In the genomic region with DNA sequence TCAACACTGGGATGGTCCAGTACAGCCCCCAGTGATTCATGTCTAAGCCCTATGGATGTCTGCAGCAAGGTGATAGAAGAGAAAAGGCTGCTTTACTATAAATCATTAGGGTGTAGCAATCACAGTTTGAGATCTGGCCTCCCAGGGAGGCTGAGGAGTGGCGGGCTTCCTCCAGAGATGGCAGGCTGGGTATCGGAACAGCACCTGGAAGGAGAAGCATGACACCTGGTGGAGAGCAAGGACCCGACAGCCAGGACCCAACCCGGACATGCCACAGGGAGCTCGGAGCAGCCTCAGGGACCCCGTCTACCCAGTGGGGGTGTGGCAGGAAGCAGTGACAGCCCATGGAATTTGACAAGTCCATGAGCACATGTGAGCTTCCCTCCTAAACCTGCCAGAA, we compare ENCODE assay signal across 8 cellular contexts.
DNase-seq lines count a peak whose midpoint lies in the region; ATAC-seq and TF ChIP-seq lines count a peak whose summit lies in the region.

No MANE protein-coding gene starts in this region.

- WGBS in suprapubic skin = 45% methylated on average over 5 of the region's 6 CpGs

- peak; percentile 35 for TF ChIP-seq CTCF in fibroblast of mammary gland (conservative IDR thresholded peaks at IDR 0.05; ENCODE audit: control insufficient read depth, insufficient read depth, low read depth, low read length)
- TF ChIP-seq CTCF in suprapubic skin (IDR thresholded peaks at IDR 0.05) = peak; percentile 1 to 58

- H3K9ac ChIP-seq in NT2/D1 (ENCODE audit: insufficient read length, low read depth) = no peak overlapping the region

- TF ChIP-seq EP300 in suprapubic skin (IDR thresholded peaks at IDR 0.05) = no peak

- no peak for ATAC-seq in GM21381 (IDR thresholded peaks at IDR 0.05; ENCODE audit: unreplicated experiment)

- H3K27ac ChIP-seq in suprapubic skin = no peak overlapping the region

- H3K4me1 ChIP-seq in NT2/D1 (ENCODE audit: insufficient read depth, insufficient read length) (peaks cover 5% of the 10 kb centered on the region), suprapubic skin (peaks cover 31% of the 10 kb centered on the region)

- H3K36me3 ChIP-seq in NT2/D1 (ENCODE audit: insufficient read depth, insufficient read length, low read length) = no peaks in the 10 kb centered on the region
- H3K36me3 ChIP-seq in suprapubic skin = no peaks in the 10 kb centered on the region

- no peaks in the 10 kb centered on the region for H3K27me3 ChIP-seq in NT2/D1 (ENCODE audit: insufficient read depth, insufficient read length)
- no peaks in the 10 kb centered on the region for H3K27me3 ChIP-seq in suprapubic skin

- H3K4me3 ChIP-seq in NT2/D1 (ENCODE audit: insufficient read length, low read depth) (no peak overlapping the region), fibroblast of mammary gland (ENCODE audit: control insufficient read depth, low read depth, low read length) (no peak overlapping the region), suprapubic skin (no peak overlapping the region)

- H3K9me3 ChIP-seq in NT2/D1 (ENCODE audit: insufficient read depth, low read length) (peaks cover 4% of the 10 kb centered on the region; the same call in 1 of the 2 replicates), suprapubic skin (no peaks in the 10 kb centered on the region)

- TF ChIP-seq POLR2A in suprapubic skin (IDR thresholded peaks at IDR 0.05) = no peak

- DNase-seq in NOMO-1 treated with DMSO at 0.1 percent for 48 hours (lab: John Stamatoyannopoulos, UW; ENCODE audit: unreplicated experiment) = peak; percentile 25
- no peak for DNase-seq in NOMO-1 (lab: John Stamatoyannopoulos, UW; ENCODE audit: unreplicated experiment in 2 of 2)
- peak; percentile 15 for DNase-seq in NT2/D1 (ENCODE audit: low read depth, low spot score)
- peak; percentile 19 for DNase-seq in fibroblast of mammary gland (ENCODE audit: low read depth)
- no peak for DNase-seq in suprapubic skin (ENCODE audit: low spot score in 2 of 2)
- no peak for DNase-seq in NCI-H187 treated with DMSO at 0.1 percent for 48 hours (lab: John Stamatoyannopoulos, UW)
- DNase-seq in NCI-H1048 (lab: John Stamatoyannopoulos, UW) = no peak

Comparison
In these comparisons a context has a peak if more than half of its experiments do, and no peak if none do; other contexts are left out.
1. DNase-seq: peak in NOMO-1 treated with DMSO at 0.1 percent for 48 hours (single experiment), NT2/D1 (single experiment) and fibroblast of mammary gland (single experiment); none in NOMO-1 (0 of 2), suprapubic skin (0 of 2), NCI-H187 treated with DMSO at 0.1 percent for 48 hours (single experiment) and NCI-H1048 (single experiment).